33 cellular contexts compared by ENCODE assay signal in the genomic region with DNA sequence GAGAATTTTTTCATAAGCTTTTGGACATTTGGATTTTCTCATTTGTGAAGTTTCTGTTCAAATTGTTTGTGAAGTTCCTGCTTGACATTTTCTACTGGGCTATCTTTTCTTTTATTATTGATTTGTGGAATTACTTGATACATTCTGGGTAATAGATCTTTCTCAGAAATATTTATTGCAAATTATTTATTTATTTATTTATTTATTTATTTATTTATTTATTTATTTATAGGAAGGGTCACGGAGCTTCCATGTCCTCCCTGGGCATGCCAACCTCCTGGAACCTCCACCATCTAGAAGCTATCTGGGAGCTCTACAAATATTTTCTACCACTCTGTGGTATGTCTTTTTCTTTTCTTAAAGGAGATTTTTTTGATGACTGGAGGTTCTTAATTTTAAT. TPM values are rescaled to one million over a fixed set of nuclear protein-coding genes. Genes with fewer than 3 reads are reported as not detected.
"Had no signal": no experiment of that assay in that cellular context is flagged by ENCODE, and none has a peak within 500 bp of the region (broad histone marks: within the 10 kb centered on the region; RNA-seq: fewer than 3 reads in every experiment).

No MANE protein-coding gene starts in this region.

- H3K4me1 Mint-ChIP-seq: stimulated activated effector memory CD8-positive, alpha-beta T cell treated with anti-CD3 and anti-CD28 coated beads, Interleukin-12 subunit alpha, Interleukin-12 subunit beta, amount 100 ng/mL, for 72 hours; stimulated activated memory B cell treated with anti-CD40 and anti-IgM and Interleukin-4, amounts not matched to agents 10 μg/mL and 1 μg/mL and 100 μg/mL, for 72 hours; stimulated activated naive B cell treated with anti-CD40 and anti-IgM and Interleukin-4, amounts not matched to agents 10 μg/mL and 1 μg/mL and 100 μg/mL, for 72 hours; stimulated activated naive CD8-positive, alpha-beta T cell treated with anti-CD3 and anti-CD28 coated beads, Interleukin-15, amount 100 ng/mL, for 72 hours had no signal

- H3K4me3 ChIP-seq: stomach, suprapubic skin, testis, thoracic aorta, thyroid gland, tibial artery, tibial nerve, transverse colon, upper lobe of left lung, upper lobe of right lung, uterus, vagina had no signal

- ATAC-seq: stimulated activated effector memory CD8-positive, alpha-beta T cell treated with anti-CD3 and anti-CD28 coated beads, Interleukin-12 subunit alpha, Interleukin-12 subunit beta, amount 100 ng/mL, for 72 hours; stimulated activated memory B cell treated with anti-CD40 and anti-IgM and Interleukin-4, amounts not matched to agents 10 μg/mL and 1 μg/mL and 100 μg/mL, for 72 hours; stimulated activated naive B cell treated with anti-CD40 and anti-IgM and Interleukin-4, amounts not matched to agents 10 μg/mL and 1 μg/mL and 100 μg/mL, for 72 hours; stimulated activated naive CD8-positive, alpha-beta T cell treated with anti-CD3 and anti-CD28 coated beads, Interleukin-15, amount 100 ng/mL, for 72 hours; stimulated activated naive CD8-positive, alpha-beta T cell treated with anti-CD3 and anti-CD28 coated beads, Interleukin-15, Interleukin-2, amounts not matched to agents 100 U/mL and 50 U/mL, for 24 hours; upper lobe of right lung had no signal

- H3K9me3 ChIP-seq: suprapubic skin, testis, thoracic aorta, thyroid gland, tibial artery, transverse colon, upper lobe of left lung, upper lobe of right lung, uterus, vagina had no signal

- H3K27ac Mint-ChIP-seq: stimulated activated effector memory CD8-positive, alpha-beta T cell treated with anti-CD3 and anti-CD28 coated beads, Interleukin-12 subunit alpha, Interleukin-12 subunit beta, amount 100 ng/mL, for 72 hours; stimulated activated memory B cell treated with anti-CD40 and anti-IgM and Interleukin-4, amounts not matched to agents 10 μg/mL and 1 μg/mL and 100 μg/mL, for 72 hours; stimulated activated naive B cell treated with anti-CD40 and anti-IgM and Interleukin-4, amounts not matched to agents 10 μg/mL and 1 μg/mL and 100 μg/mL, for 72 hours; stimulated activated naive CD8-positive, alpha-beta T cell treated with anti-CD3 and anti-CD28 coated beads, Interleukin-15, amount 100 ng/mL, for 72 hours; stimulated activated naive CD8-positive, alpha-beta T cell treated with anti-CD3 and anti-CD28 coated beads, Interleukin-15, Interleukin-2, amounts not matched to agents 100 ng/mL and 50 ng/mL, for 24 hours; type B pancreatic cell had no signal

- H3K4me3 Mint-ChIP-seq: stimulated activated effector memory CD8-positive, alpha-beta T cell treated with anti-CD3 and anti-CD28 coated beads, Interleukin-12 subunit alpha, Interleukin-12 subunit beta, amount 100 ng/mL, for 72 hours; stimulated activated memory B cell treated with anti-CD40 and anti-IgM and Interleukin-4, amounts not matched to agents 10 μg/mL and 1 μg/mL and 100 μg/mL, for 72 hours; stimulated activated naive B cell treated with anti-CD40 and anti-IgM and Interleukin-4, amounts not matched to agents 10 μg/mL and 1 μg/mL and 100 μg/mL, for 72 hours; stimulated activated naive CD8-positive, alpha-beta T cell treated with anti-CD3 and anti-CD28 coated beads, Interleukin-15, amount 100 ng/mL, for 72 hours; stimulated activated naive CD8-positive, alpha-beta T cell treated with anti-CD3 and anti-CD28 coated beads, Interleukin-15, Interleukin-2, amounts not matched to agents 100 ng/mL and 50 ng/mL, for 24 hours; type B pancreatic cell had no signal

- DNase-seq: stimulated activated CD4-positive, alpha-beta T cell treated with anti-CD3 and anti-CD28 coated beads, Interleukin-2, amount 100 ng/mL, for 48 hours; stimulated activated CD4-positive, alpha-beta T cell treated with anti-CD3 and anti-CD28 coated beads, Interleukin-4, amount 100 ng/mL, for 1 hour; stimulated activated CD4-positive, alpha-beta T cell treated with anti-CD3 and anti-CD28 coated beads, Interleukin-4, amount 100 ng/mL, for 24 hours; stimulated activated CD4-positive, alpha-beta T cell treated with anti-CD3 and anti-CD28 coated beads, Interleukin-4, amount 100 ng/mL, for 4 hours; stimulated activated CD8-positive, alpha-beta memory T cell treated with anti-CD3 and anti-CD28 coated beads, Interleukin-4, amount 100 ng/mL, for 48 hours; stimulated activated naive B cell treated with anti-CD40 and anti-IgM and Interleukin-4, amounts not matched to agents 10 μg/mL and 1 μg/mL and 100 μg/mL, for 72 hours; stimulated activated naive CD4-positive, alpha-beta T cell; stimulated activated naive CD4-positive, alpha-beta T cell treated with Interleukin-2 at 50 U/mL for 16 hours; stimulated activated naive CD8-positive, alpha-beta T cell treated with anti-CD3 and anti-CD28 coated beads, Interleukin-15, amount 100 ng/mL, for 72 hours; stimulated activated naive CD8-positive, alpha-beta T cell treated with anti-CD3 and anti-CD28 coated beads, Interleukin-15, Interleukin-2, amounts not matched to agents 100 U/mL and 50 U/mL, for 24 hours; stomach; substantia nigra; testis; thyroid gland; tibial artery; transverse colon; trophoblast cell; upper lobe of left lung; upper lobe of right lung; uterus had no signal

- H3K4me1 ChIP-seq: stomach, suprapubic skin, testis, thyroid gland, tibial artery, tibial nerve, transverse colon, upper lobe of left lung, upper lobe of right lung, uterus, vagina had no signal

- H3K27me3 Mint-ChIP-seq: stimulated activated memory B cell treated with anti-CD40 and anti-IgM and Interleukin-4, amounts not matched to agents 10 μg/mL and 1 μg/mL and 100 μg/mL, for 72 hours; stimulated activated naive CD8-positive, alpha-beta T cell treated with anti-CD3 and anti-CD28 coated beads, Interleukin-15, amount 100 ng/mL, for 72 hours; stimulated activated naive CD8-positive, alpha-beta T cell treated with anti-CD3 and anti-CD28 coated beads, Interleukin-15, Interleukin-2, amounts not matched to agents 100 ng/mL and 50 ng/mL, for 24 hours; type B pancreatic cell had no signal

- H3K36me3 ChIP-seq: stomach, suprapubic skin, thoracic aorta, thyroid gland, tibial artery, tibial nerve, transverse colon, upper lobe of left lung, upper lobe of right lung, uterus, vagina had no signal

- H3K9me3 Mint-ChIP-seq: stimulated activated effector memory CD8-positive, alpha-beta T cell treated with anti-CD3 and anti-CD28 coated beads, Interleukin-12 subunit alpha, Interleukin-12 subunit beta, amount 100 ng/mL, for 72 hours; stimulated activated naive CD8-positive, alpha-beta T cell treated with anti-CD3 and anti-CD28 coated beads, Interleukin-15, Interleukin-2, amounts not matched to agents 100 ng/mL and 50 ng/mL, for 24 hours; type B pancreatic cell had no signal

- FAIRE-seq: urothelium cell line had no signal

- H3K27ac ChIP-seq: stomach, suprapubic skin, testis, thoracic aorta, thyroid gland, tibial artery, tibial nerve, transverse colon, upper lobe of left lung, upper lobe of right lung, uterus, vagina had no signal

- H3K36me3 Mint-ChIP-seq: stimulated activated effector memory CD8-positive, alpha-beta T cell treated with anti-CD3 and anti-CD28 coated beads, Interleukin-12 subunit alpha, Interleukin-12 subunit beta, amount 100 ng/mL, for 72 hours; stimulated activated memory B cell treated with anti-CD40 and anti-IgM and Interleukin-4, amounts not matched to agents 10 μg/mL and 1 μg/mL and 100 μg/mL, for 72 hours; stimulated activated naive B cell treated with anti-CD40 and anti-IgM and Interleukin-4, amounts not matched to agents 10 μg/mL and 1 μg/mL and 100 μg/mL, for 72 hours; type B pancreatic cell had no signal

- H3K27me3 ChIP-seq: stomach, suprapubic skin, testis, thyroid gland, tibial artery, tibial nerve, transverse colon, upper lobe of left lung, upper lobe of right lung, uterus, vagina had no signal

RNA-seq across cellular contexts. Expression of a gene that starts 25.7 kb away (rescaled TPM):
- total RNA-seq: stomach, subcutaneous adipose tissue, temporal lobe, thyroid gland, tibial nerve, transverse colon, ureter, urinary bladder, uterus had no signal
- polyA plus RNA-seq: urinary bladder had no signal

RNA-seq across cellular contexts. Expression of a gene that starts 46.7 kb away (rescaled TPM):
- total RNA-seq: subcutaneous adipose tissue, temporal lobe, thoracic aorta, thyroid gland, tibial nerve, transverse colon, upper lobe of right lung, ureter, uterus had no signal
- polyA plus RNA-seq: urinary bladder had no signal
